32 cellular contexts compared by ENCODE assay signal in the genomic region with DNA sequence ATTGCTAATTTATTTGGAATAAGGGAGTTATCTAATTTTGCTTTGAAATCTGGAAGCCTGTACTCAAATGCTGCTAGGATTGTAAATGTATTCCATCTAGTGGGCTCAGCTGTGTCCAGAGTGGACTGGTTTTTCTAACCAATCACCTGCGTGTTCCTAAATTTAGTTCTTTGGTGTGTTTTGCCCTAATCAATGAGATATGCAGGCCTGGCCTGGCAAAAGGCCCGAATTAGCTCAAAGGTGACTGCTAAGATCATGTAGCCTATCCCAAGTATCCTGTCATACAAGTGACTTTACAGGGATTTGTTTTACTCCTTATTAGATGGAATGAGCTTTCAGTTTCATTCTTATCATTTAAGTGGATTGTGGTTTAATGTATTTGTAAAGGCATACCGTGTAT. TPM values are rescaled to one million over a fixed set of nuclear protein-coding genes. Genes with fewer than 3 reads are reported as not detected.
A peak's percentile ranks its signal among the peaks of the same experiment; 100 is the strongest.
DNase-seq lines count a peak whose midpoint lies in the region; ATAC-seq, FAIRE-seq and TF ChIP-seq lines count a peak whose summit lies in the region.
"Had no signal": no experiment of that assay in that cellular context is flagged by ENCODE, and none has a peak within 500 bp of the region (broad histone marks: within the 10 kb centered on the region; RNA-seq: fewer than 3 reads in every experiment).

No MANE protein-coding gene starts in this region.

- peak overlapping the region in 4 of 6 donors; percentile 61 to 89 (median 75) for H3K27ac Mint-ChIP-seq in immature natural killer cell
- no peak overlapping the region for H3K27ac Mint-ChIP-seq in WTC11
- H3K27ac Mint-ChIP-seq: activated B cell treated with CpG ODN at 0.5 μM for 24 hours; naive B cell; stimulated activated memory B cell treated with anti-CD40 and anti-IgM and Interleukin-4, amounts not matched to agents 10 μg/mL and 1 μg/mL and 100 μg/mL, for 72 hours; T-helper 2 cell treated with Interferon-gamma antibody and Interleukin-4, amounts not matched to agents 5 μg/mL and 100 μg/mL, for 36 hours had no signal

- H3K4me3 ChIP-seq in SK-N-SH (ENCODE audit: low read depth in 2 of 2, low read length in 1 of 2) (no peak overlapping the region), Loucy (ENCODE audit: low read length, poor library complexity, severe bottlenecking) (no peak overlapping the region), small intestine (ENCODE audit: low read depth in 1 of 2, low read length in 2 of 2) (no peak overlapping the region)
- H3K4me3 ChIP-seq: ascending aorta, cardiac muscle cell, colonic mucosa, upper lobe of left lung had no signal

- H3K4me1 ChIP-seq in SK-N-SH (ENCODE audit: control insufficient read depth in 1 of 2, insufficient read depth in 2 of 2, low read depth in 1 of 2, low read length in 1 of 2) = peaks cover 0 to 72% of the 10 kb centered on the region in 2 experiments; a peak in 2 of 4 replicates
- peaks cover 62% of the 10 kb centered on the region for H3K4me1 ChIP-seq in Loucy (ENCODE audit: insufficient read depth, low read length, poor library complexity, severe bottlenecking)
- peaks cover 2 to 4% of the 10 kb centered on the region in 2 donors for H3K4me1 ChIP-seq in small intestine (ENCODE audit: control insufficient read depth in 2 of 2, insufficient read depth in 1 of 2, low read depth in 1 of 2, low read length in 1 of 2)
- H3K4me1 ChIP-seq: ascending aorta, colonic mucosa had no signal

- H3K36me3 Mint-ChIP-seq in immature natural killer cell = no peaks in the 10 kb centered on the region
- no peaks in the 10 kb centered on the region for H3K36me3 Mint-ChIP-seq in WTC11
- H3K36me3 Mint-ChIP-seq: CD14-positive monocyte; naive B cell; stimulated activated memory B cell treated with anti-CD40 and anti-IgM and Interleukin-4, amounts not matched to agents 10 μg/mL and 1 μg/mL and 100 μg/mL, for 72 hours had no signal

- no peaks in the 10 kb centered on the region for H3K36me3 ChIP-seq in SK-N-SH (replicated peaks in 1 of 2; ENCODE audit: control insufficient read depth in 1 of 2, insufficient read depth in 2 of 2, low read length in 1 of 2)
- no peaks in the 10 kb centered on the region for H3K36me3 ChIP-seq in Loucy (ENCODE audit: insufficient read depth, low read length)
- H3K36me3 ChIP-seq in small intestine (ENCODE audit: control insufficient read depth in 2 of 2, insufficient read depth in 2 of 2, low read length in 2 of 2) = no peaks in the 10 kb centered on the region
- H3K36me3 ChIP-seq: ascending aorta, cardiac muscle cell, colonic mucosa, upper lobe of left lung had no signal

- TF ChIP-seq CTCF in SK-N-SH (IDR thresholded peaks at IDR 0.05) = no peak
- no peak for TF ChIP-seq CTCF in Loucy (conservative IDR thresholded peaks at IDR 0.05; ENCODE audit: low read length)
- TF ChIP-seq CTCF in WTC11 (IDR thresholded peaks at IDR 0.05) = no peak

- peak overlapping the region in 1 of 2 experiments; percentile 100; a peak in 2 of 4 replicates for H3K27ac ChIP-seq in SK-N-SH (ENCODE audit: low read depth in 2 of 2, low read length in 1 of 2)
- no peak overlapping the region for H3K27ac ChIP-seq in small intestine (ENCODE audit: low read depth in 1 of 2, low read length in 1 of 2)
- H3K27ac ChIP-seq: 22Rv1, ascending aorta, cardiac muscle cell, colonic mucosa, upper lobe of left lung had no signal

- H3F3A ChIP-seq in SK-N-SH (replicated peaks; ENCODE audit: insufficient read depth) (no peaks in the 10 kb centered on the region), Loucy (ENCODE audit: low read depth) (peaks cover 21% of the 10 kb centered on the region)

- H3K9ac ChIP-seq in SK-N-SH (no peak overlapping the region), Loucy (ENCODE audit: low read depth, low read length, poor library complexity, severe bottlenecking) (peak overlapping the region; percentile 70)

- DNase-seq in SK-N-SH = no peak
- DNase-seq in immature natural killer cell = no peak
- DNase-seq in small intestine = peak; percentile 26
- DNase-seq in WTC11 (ENCODE audit: low spot score) = no peak
- DNase-seq in GM19240 (ENCODE audit: insufficient read length, low spot score) = no peak
- DNase-seq: activated B cell treated with CpG ODN at 0.5 μM for 24 hours; activated CD4-positive, alpha-beta T cell treated with anti-CD3 and anti-CD28 coated beads, Interleukin-2, amount 50 U/mL, for 1 hour; activated T-cell treated with anti-CD3 and anti-CD28 coated beads, Interleukin-2, amount 50 U/mL, for 48 hours; colonic mucosa; effector CD8-positive, alpha-beta T cell; H7; islet precursor cell; KG1; left ventricle myocardium superior; MM.1S; naive B cell; NCI-H1105 treated with DMSO at 0.1 percent for 48 hours; NCI-H2081; NCI-H526 treated with DMSO at 0.1 percent for 48 hours; nucleus accumbens; SHP77; stimulated activated CD4-positive, alpha-beta T cell treated with anti-CD3 and anti-CD28 coated beads, Interleukin-15, amount 100 ng/mL, for 24 hours; upper lobe of left lung had no signal

- ATAC-seq in SK-N-SH treated with all-trans-retinoic acid at 6 μM for 48 hours = no peak
- ATAC-seq in WTC11 = no peak
- no peak for ATAC-seq in GM18873 (IDR thresholded peaks at IDR 0.05; ENCODE audit: low FRiP score, unreplicated experiment)
- ATAC-seq: left ventricle myocardium superior; stimulated activated memory B cell treated with anti-CD40 and anti-IgM and Interleukin-4, amounts not matched to agents 10 μg/mL and 1 μg/mL and 100 μg/mL, for 72 hours had no signal

- H3K27me3 ChIP-seq in SK-N-SH (ENCODE audit: insufficient read depth) (no peaks in the 10 kb centered on the region), Loucy (ENCODE audit: insufficient read depth, low read length, poor library complexity, severe bottlenecking) (no peaks in the 10 kb centered on the region), small intestine (ENCODE audit: control insufficient read depth in 2 of 2, insufficient read depth in 2 of 2, low read length in 2 of 2) (no peaks in the 10 kb centered on the region)
- H3K27me3 ChIP-seq: ascending aorta, cardiac muscle cell, colonic mucosa, upper lobe of left lung had no signal

- no peaks in the 10 kb centered on the region for H4K20me1 ChIP-seq in SK-N-SH (ENCODE audit: insufficient read depth)
- no peaks in the 10 kb centered on the region for H4K20me1 ChIP-seq in Loucy (ENCODE audit: insufficient read depth, low read length, poor library complexity, severe bottlenecking)

- H3K4me1 Mint-ChIP-seq in immature natural killer cell = peaks cover 46 to 53% of the 10 kb centered on the region in 2 donors
- peaks cover 14% of the 10 kb centered on the region for H3K4me1 Mint-ChIP-seq in WTC11

- POLR2A ChIA-PET in SK-N-SH (lab: Yijun Ruan, JAX) = interaction anchor here (0.6 to 5.8 kb wide), 2 partner anchors 221 to 238 kb away, joined by 3 to 69 read pairs; a partner anchor contains a TSS
- POLR2A ChIA-PET in WTC11 (lab: Charles Lee) = no interaction called here

- no peaks in the 10 kb centered on the region for H3K9me2 ChIP-seq in SK-N-SH
- no peaks in the 10 kb centered on the region for H3K9me2 ChIP-seq in Loucy (replicated peaks; ENCODE audit: low read depth, low read length)

- CTCF ChIA-PET in SK-N-SH (lab: Yijun Ruan, JAX) (interaction anchor here (0.5 to 3.5 kb wide), 8 partner anchors 9 to 255 kb away, joined by 3 to 16 read pairs (median 4); no protein-coding TSS in a partner anchor), WTC11 (lab: Charles Lee) (interaction anchor here (1.2 kb wide), 1 partner anchor 41 kb away, joined by 3 read pairs; no protein-coding TSS in a partner anchor)

- no peak for FAIRE-seq in small intestine (lab: Jason Lieb, UNC)

- H3K4me2 ChIP-seq in SK-N-SH (no peak overlapping the region), Loucy (ENCODE audit: low read depth, low read length, poor library complexity, severe bottlenecking) (peak overlapping the region; percentile 75)

- no peaks in the 10 kb centered on the region for H3K9me3 Mint-ChIP-seq in immature natural killer cell
- H3K9me3 Mint-ChIP-seq in WTC11 = no peaks in the 10 kb centered on the region
- H3K9me3 Mint-ChIP-seq: activated B cell treated with CpG ODN at 0.5 μM for 24 hours; CD14-positive monocyte; naive B cell; stimulated activated memory B cell treated with anti-CD40 and anti-IgM and Interleukin-4, amounts not matched to agents 10 μg/mL and 1 μg/mL and 100 μg/mL, for 72 hours; T-helper 2 cell treated with Interferon-gamma antibody and Interleukin-4, amounts not matched to agents 5 μg/mL and 100 μg/mL, for 36 hours had no signal

- no peaks in the 10 kb centered on the region for H3K79me2 ChIP-seq in SK-N-SH (ENCODE audit: insufficient read depth)
- no peaks in the 10 kb centered on the region for H3K79me2 ChIP-seq in Loucy (ENCODE audit: insufficient read depth, low read length)

- no peak for TF ChIP-seq RAD21 in SK-N-SH (IDR thresholded peaks at IDR 0.05; ENCODE audit: low read length)

- WGBS in SK-N-SH (ENCODE audit: low lambda C conversion rate) = 59% methylated on average over 3 of the region's 3 CpGs
- WGBS in small intestine, 3 donors = 16 to 48% (median 24%) methylated on average over 3 of the region's 3 CpGs

- peaks cover 0 to 4% (median 0%) of the 10 kb centered on the region in 3 donors for H3K27me3 Mint-ChIP-seq in immature natural killer cell (ENCODE audit: low read depth in 3 of 3)
- no peaks in the 10 kb centered on the region for H3K27me3 Mint-ChIP-seq in WTC11 (ENCODE audit: low read depth)

- no peak for TF ChIP-seq EP300 in SK-N-SH (IDR thresholded peaks at IDR 0.05; ENCODE audit: borderline replicate concordance in 1 of 2, low read depth in 1 of 2, low read length in 1 of 2)

- peak overlapping the region; percentile 23; the same call in 1 of the 2 replicates for H2AFZ ChIP-seq in SK-N-SH (ENCODE audit: low read depth)
- peak overlapping the region; percentile 4 for H2AFZ ChIP-seq in Loucy (ENCODE audit: low read length)

- no peaks in the 10 kb centered on the region for H3K9me3 ChIP-seq in SK-N-SH
- H3K9me3 ChIP-seq in Loucy (ENCODE audit: insufficient read depth, low read depth, low read length) = no peaks in the 10 kb centered on the region
- H3K9me3 ChIP-seq in small intestine (ENCODE audit: control insufficient read depth, low read depth) = no peaks in the 10 kb centered on the region
- H3K9me3 ChIP-seq: ascending aorta, colonic mucosa, upper lobe of left lung had no signal

- H3K4me3 Mint-ChIP-seq in immature natural killer cell = peak overlapping the region in 2 of 5 donors; percentile 41
- H3K4me3 Mint-ChIP-seq in WTC11 = no peak overlapping the region
- H3K4me3 Mint-ChIP-seq: activated B cell treated with CpG ODN at 0.5 μM for 24 hours; CD14-positive monocyte; naive B cell; stimulated activated memory B cell treated with anti-CD40 and anti-IgM and Interleukin-4, amounts not matched to agents 10 μg/mL and 1 μg/mL and 100 μg/mL, for 72 hours; T-helper 2 cell treated with Interferon-gamma antibody and Interleukin-4, amounts not matched to agents 5 μg/mL and 100 μg/mL, for 36 hours had no signal

TF ChIP-seq in WTC11, 78 proteins besides CTCF, POLR2A, EP300 and RAD21:
- TF ChIP-seq RORB (CRISPR knock-in tag; IDR thresholded peaks at IDR 0.05) (no peak), ZNF232 (CRISPR knock-in tag; IDR thresholded peaks at IDR 0.05) (no peak)

RNA-seq across cellular contexts. Expression of a gene that starts 51.3 kb away (rescaled TPM):
- 2.4 and 4.3 TPM in 2 replicates for polyA plus RNA-seq in SK-N-SH (2012; rRNA removed)
- polyA plus RNA-seq in SK-N-SH (2012; cell fraction: cytosol; rRNA removed) = 3.4 and 3.8 TPM in 2 replicates
- polyA plus RNA-seq in SK-N-SH (2012; cell fraction: nucleus; rRNA removed) = 3.7 and 6.5 TPM in 2 replicates
- 1 to 10 TPM; 4.0 to 8.5 (median 4.2) TPM for polyA plus RNA-seq in immature natural killer cell
- polyA plus RNA-seq in small intestine = 1 to 10 TPM in 2 of 3 donors, under 1 TPM in 1; 0.22 to 4.1 (median 1.7) TPM
- total RNA-seq in WTC11 (2021) = 4.6 to 5.2 TPM (median 4.7 TPM) in 3 replicates
